In genomic region chr3:9932843-9933560, GRCh38 we compare ENCODE assay signal across 1 cellular context.
TF ChIP-seq lines count a peak whose summit lies in the region.

No MANE protein-coding gene starts in this region.

TF ChIP-seq in K562, 482 proteins besides CTCF, POLR2A, EP300 and RAD21 (continued from another document and continues in another):
- TF ChIP-seq PKNOX1 (IDR thresholded peaks at IDR 0.05) (no peak), RBM25 (IDR thresholded peaks at IDR 0.05; ENCODE audit: low read depth, low read length, severe bottlenecking) (peak; percentile 15), NR3C1 (CRISPR knock-in tag; IDR thresholded peaks at IDR 0.05) (no peak; the same call in 1 of the 2 replicates), E4F1 (CRISPR knock-in tag; IDR thresholded peaks at IDR 0.05; ENCODE audit: borderline replicate concordance) (no peak), MTF1 (CRISPR knock-in tag; IDR thresholded peaks at IDR 0.05; ENCODE audit: borderline replicate concordance) (no peak), CHD2 (IDR thresholded peaks at IDR 0.05; ENCODE audit: low read depth, low read length) (no peak), ZNF318 (IDR thresholded peaks at IDR 0.05; ENCODE audit: borderline replicate concordance in 1 of 2, low read depth in 1 of 2) (no peak), FOXK1 (CRISPR knock-in tag; IDR thresholded peaks at IDR 0.05; ENCODE audit: borderline replicate concordance) (0 out of 2 replicates have a peak, but pooled peaks have one; percentile 65), BCL6 (CRISPR knock-in tag; IDR thresholded peaks at IDR 0.05) (no peak), KDM5B (IDR thresholded peaks at IDR 0.05; ENCODE audit: insufficient replicate concordance, low read depth, low read length) (no peak), EP400 (IDR thresholded peaks at IDR 0.05) (no peak; the same call in 1 of the 2 replicates), GTF2B (IDR thresholded peaks at IDR 0.05; ENCODE audit: extremely low read depth, insufficient read length) (no peak), CREB3 (tag; conservative IDR thresholded peaks at IDR 0.05; ENCODE audit: low read depth) (no peak), ZNF609 (CRISPR knock-in tag; IDR thresholded peaks at IDR 0.05; ENCODE audit: borderline replicate concordance) (no peak), PHF8 (IDR thresholded peaks at IDR 0.05; ENCODE audit: borderline replicate concordance, low read length) (peak; percentile 55; the same call in 1 of the 2 replicates), ZNF354B (CRISPR knock-in tag; IDR thresholded peaks at IDR 0.05) (no peak), PTRF (tag; IDR thresholded peaks at IDR 0.05) (no peak), DIDO1 (tag; IDR thresholded peaks at IDR 0.05; ENCODE audit: low read depth) (no peak), CBX2 (IDR thresholded peaks at IDR 0.05; ENCODE audit: insufficient read depth, low read length, poor library complexity, severe bottlenecking) (no peak), SIX5 (IDR thresholded peaks at IDR 0.05; ENCODE audit: borderline replicate concordance in 1 of 2, insufficient read depth in 1 of 2, low read depth in 1 of 2, low read length in 2 of 2) (no peak), ZHX1 (conservative IDR thresholded peaks at IDR 0.05; ENCODE audit: low read length) (no peak), ZBTB12 (CRISPR knock-in tag; IDR thresholded peaks at IDR 0.05) (peak; percentile 54; the same call in 1 of the 2 replicates), TEAD1 (CRISPR knock-in tag; IDR thresholded peaks at IDR 0.05) (peak in 1 of 2 experiments; percentile 47; a peak in 1 of 4 replicates), TBL1XR1 (IDR thresholded peaks at IDR 0.05; ENCODE audit: low read length in 2 of 2) (peak in 1 of 2 experiments; percentile 29; a peak in 2 of 4 replicates), KLF13 (tag; IDR thresholded peaks at IDR 0.05; ENCODE audit: borderline replicate concordance, low read depth) (no peak), SMAD4 (CRISPR knock-in tag; conservative IDR thresholded peaks at IDR 0.05) (peak; percentile 86), ARID3B (CRISPR knock-in tag; IDR thresholded peaks at IDR 0.05; ENCODE audit: borderline replicate concordance) (0 out of 2 replicates have a peak, but pooled peaks have one; percentile 69), SLC30A9 (CRISPR knock-in tag; IDR thresholded peaks at IDR 0.05) (no peak), ZNF444 (CRISPR knock-in tag; IDR thresholded peaks at IDR 0.05) (no peak), RFX7 (CRISPR knock-in tag; IDR thresholded peaks at IDR 0.05) (no peak)
